8 cellular contexts compared by ENCODE assay signal in the genomic region with DNA sequence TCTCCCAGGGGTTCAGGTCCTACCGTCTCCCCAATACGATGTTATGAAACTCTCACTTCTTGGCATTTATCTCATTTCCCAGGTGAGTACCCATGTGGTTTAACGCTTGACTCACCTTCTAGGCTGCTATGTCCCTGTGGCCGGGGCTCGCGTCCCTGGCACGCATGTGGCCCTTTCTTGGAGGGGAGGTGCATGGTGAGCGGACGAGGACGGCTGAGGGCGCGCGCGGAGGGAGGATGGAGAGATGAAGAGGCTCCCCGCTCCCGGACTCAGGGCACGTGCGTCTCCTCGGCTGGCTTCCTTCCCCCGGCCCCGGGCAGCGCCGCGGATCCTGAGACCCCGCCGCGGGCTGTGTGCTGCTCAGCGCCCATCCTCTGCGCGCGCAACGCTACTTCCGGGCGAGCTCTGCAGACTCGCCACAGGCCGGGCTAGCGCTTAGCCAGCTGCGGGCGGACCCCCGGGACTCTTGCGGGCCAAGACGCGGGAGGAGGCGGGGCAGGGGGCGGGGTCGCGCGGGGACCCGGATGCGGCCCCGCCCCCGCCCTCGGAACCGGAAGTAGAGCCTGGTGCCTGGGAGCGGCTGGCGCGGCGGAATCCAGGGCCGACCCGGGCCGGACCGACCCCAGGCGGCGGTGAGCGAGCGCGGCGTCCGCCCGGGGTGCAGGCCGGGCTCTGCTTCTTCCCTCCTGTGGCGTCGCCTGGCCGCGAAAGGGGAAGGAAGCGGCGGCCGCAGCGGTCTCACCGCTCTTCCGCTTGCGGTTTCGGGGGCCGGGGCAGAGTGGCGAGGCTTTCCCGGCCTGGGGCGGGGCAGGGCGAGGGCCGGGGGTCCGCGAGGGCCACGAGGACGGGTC. TPM values are rescaled to one million over a fixed set of nuclear protein-coding genes. Genes with fewer than 3 reads are reported as not detected.
DNase-seq lines count a peak whose midpoint lies in the region; ATAC-seq and TF ChIP-seq lines count a peak whose summit lies in the region.

A gene (plus strand): TSS at position 547 of the 851 bp plus-strand sequence. CDS start 8,769 bp downstream, outside the sequence.

- peak; percentile 78 for DNase-seq in DMS79 treated with DMSO at 0.1 percent for 48 hours (lab: John Stamatoyannopoulos, UW)
- DNase-seq in NCI-H2196 treated with DMSO at 0.1 percent for 48 hours (lab: John Stamatoyannopoulos, UW; ENCODE audit: unreplicated experiment), result peak; percentile 71
- DNase-seq in activated CD4-positive, CD25-positive, alpha-beta regulatory T cell treated with anti-CD3 and anti-CD28 coated beads, Interleukin-2, amount 50 U/mL, for 16 hours (ENCODE audit: low read depth, low spot score), result peak; percentile 42
- DNase-seq in cardiac fibroblast (ENCODE audit: low read depth in 2 of 2), result peak; percentile 81 to 90
- peak; percentile 98 for DNase-seq in iPS-NIHi7 (ENCODE audit: extremely low spot score)

- H3K36me3 ChIP-seq in skeletal muscle tissue (ENCODE audit: control insufficient read depth in 3 of 3, insufficient read depth in 3 of 3, low read length in 3 of 3), result no peaks in the 10 kb centered on the region

- H3K27me3 ChIP-seq in skeletal muscle tissue (ENCODE audit: control insufficient read depth in 3 of 3, insufficient read depth in 3 of 3, low read length in 3 of 3), result no peaks in the 10 kb centered on the region

- H3K9ac ChIP-seq in skeletal muscle tissue (ENCODE audit: low read depth in 1 of 3, low read length in 3 of 3), result peak within 1 kb of the TSS; percentile 76 to 87 (median 84)

- ATAC-seq in HG02840 (IDR thresholded peaks at IDR 0.05; ENCODE audit: low FRiP score, unreplicated experiment) (peak; percentile 51), GM19351 (IDR thresholded peaks at IDR 0.05; ENCODE audit: unreplicated experiment) (no peak)

- TF ChIP-seq CTCF in cardiac fibroblast (IDR thresholded peaks at IDR 0.05; ENCODE audit: low read depth, low read length), result no peak

- peaks cover 22 to 36% (median 30%) of the 10 kb centered on the region in 3 donors for H3K4me1 ChIP-seq in skeletal muscle tissue (ENCODE audit: control insufficient read depth in 3 of 3, insufficient read depth in 3 of 3, low read length in 3 of 3)

- peak within 1 kb of the TSS; percentile 87 for H3K27ac ChIP-seq in skeletal muscle tissue (ENCODE audit: low read depth, low read length)

- H3K4me3 ChIP-seq in cardiac fibroblast (replicated peaks in 1 of 2; ENCODE audit: low read depth in 2 of 2, low read length in 2 of 2) (peak within 1 kb of the TSS; percentile 86 to 94), skeletal muscle tissue (ENCODE audit: low read length in 3 of 3) (peak within 1 kb of the TSS; percentile 82 to 96 (median 88))

- no peaks in the 10 kb centered on the region for H3K9me3 ChIP-seq in skeletal muscle tissue (ENCODE audit: control insufficient read depth in 3 of 3, low read length in 3 of 3)

RNA-seq across cellular contexts. Expression of the gene that starts here (rescaled TPM):
- total RNA-seq in skeletal muscle tissue, result 71.5 TPM

Comparison
In these comparisons a context has a peak if more than half of its experiments do, and no peak if none do; other contexts are left out.
1. DNase-seq: peak in every context shown above with its lines; median percentile 98 in iPS-NIHi7; 86 in cardiac fibroblast; 78 in DMS79 treated with DMSO at 0.1 percent for 48 hours; 71 in NCI-H2196 treated with DMSO at 0.1 percent for 48 hours; 42 in activated CD4-positive, CD25-positive, alpha-beta regulatory T cell treated with anti-CD3 and anti-CD28 coated beads, Interleukin-2, amount 50 U/mL, for 16 hours.